In the genomic region with DNA sequence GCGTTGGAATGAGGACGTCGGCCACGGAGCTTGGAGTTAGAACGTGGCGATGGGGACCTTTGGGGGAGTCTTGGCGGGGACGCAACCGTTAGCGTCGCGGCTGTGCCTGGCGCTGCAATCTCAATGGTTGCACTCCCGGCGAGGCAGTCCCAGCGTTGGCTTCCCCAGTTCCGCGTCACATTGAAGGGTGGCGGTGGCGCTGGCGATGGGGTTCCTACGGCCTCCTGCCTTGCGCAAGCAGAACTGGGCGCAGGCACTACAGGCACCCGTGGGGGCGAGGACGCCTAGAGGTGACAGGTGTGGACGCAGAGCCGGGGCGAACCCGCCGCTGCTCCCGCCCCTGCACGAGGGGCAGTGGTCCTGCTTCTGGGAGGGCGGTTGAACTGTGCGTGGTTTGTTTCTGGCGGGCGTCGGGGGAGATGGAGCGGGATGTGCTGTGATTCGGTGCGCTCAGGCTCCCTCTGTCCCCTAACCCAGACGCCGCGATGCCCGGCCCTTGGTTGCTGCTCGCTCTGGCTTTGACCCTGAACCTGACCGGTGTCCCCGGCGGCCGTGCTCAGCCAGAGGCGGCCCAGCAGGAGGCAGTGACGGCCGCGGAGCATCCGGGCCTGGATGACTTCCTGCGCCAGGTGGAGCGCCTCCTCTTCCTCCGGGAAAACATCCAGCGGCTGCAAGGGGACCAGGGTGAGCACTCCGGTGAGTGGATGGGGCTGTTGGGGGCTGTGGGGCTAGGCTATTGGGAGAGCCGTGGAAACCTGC, we compare ENCODE assay signal across 9 cellular contexts. TPM values are rescaled to one million over a fixed set of nuclear protein-coding genes. Genes with fewer than 3 reads are reported as not detected.
A peak's percentile ranks its signal among the peaks of the same experiment; 100 is the strongest.
DNase-seq lines count a peak whose midpoint lies in the region; ATAC-seq and TF ChIP-seq lines count a peak whose summit lies in the region.
"Had no signal": no experiment of that assay in that cellular context is flagged by ENCODE, and none has a peak within 500 bp of the region (broad histone marks: within the 10 kb centered on the region; RNA-seq: fewer than 3 reads in every experiment).

No MANE protein-coding gene starts in this region.

- peaks cover 20 to 52% of the 10 kb centered on the region in 2 donors for H3K27me3 ChIP-seq in muscle layer of colon (ENCODE audit: control insufficient read depth in 1 of 2, insufficient read depth in 2 of 2, low read length in 2 of 2)
- no peaks in the 10 kb centered on the region for H3K27me3 ChIP-seq in Karpas-422 (ENCODE audit: low read length)

- no peak overlapping the region for H3K4me2 ChIP-seq in Karpas-422 (ENCODE audit: low read depth, low read length, poor library complexity, severe bottlenecking)
- H3K4me2 ChIP-seq: KMS-11 had no signal

- no peak for ATAC-seq in HG03135 (IDR thresholded peaks at IDR 0.05; ENCODE audit: unreplicated experiment)

- peak overlapping the region; percentile 3 to 12 for H3K4me3 ChIP-seq in muscle layer of colon (ENCODE audit: low read depth in 1 of 2, low read length in 2 of 2)
- no peak overlapping the region for H3K4me3 ChIP-seq in Karpas-422 (ENCODE audit: low read length)

- H3K9me2 ChIP-seq in Karpas-422 (replicated peaks; ENCODE audit: insufficient read depth, low read length), result no peaks in the 10 kb centered on the region

- H3K9me3 Mint-ChIP-seq in chondrocyte (ENCODE audit: low read depth), result no peaks in the 10 kb centered on the region

- H3K79me2 ChIP-seq in Karpas-422 (ENCODE audit: low read length), result no peaks in the 10 kb centered on the region

- no peak overlapping the region for H3K27ac ChIP-seq in muscle layer of colon (ENCODE audit: low read depth, low read length)
- no peak overlapping the region for H3K27ac ChIP-seq in Karpas-422 (ENCODE audit: low read length)
- H3K27ac ChIP-seq: KMS-11 had no signal

- no peak overlapping the region for H2AFZ ChIP-seq in Karpas-422 (ENCODE audit: low read length)

- H3K4me1 ChIP-seq in muscle layer of colon (ENCODE audit: insufficient read depth, low read length), result peaks cover 7% of the 10 kb centered on the region
- peaks cover 2% of the 10 kb centered on the region; the same call in 1 of the 2 replicates for H3K4me1 ChIP-seq in Karpas-422 (ENCODE audit: low read length)

- peak overlapping the region; percentile 55 for H3K4me3 Mint-ChIP-seq in chondrocyte (ENCODE audit: unreplicated experiment)

- no peaks in the 10 kb centered on the region for H3K9me3 ChIP-seq in muscle layer of colon (ENCODE audit: low read length)
- no peaks in the 10 kb centered on the region for H3K9me3 ChIP-seq in Karpas-422 (ENCODE audit: low read length)

- peaks cover 1% of the 10 kb centered on the region for H3K36me3 Mint-ChIP-seq in chondrocyte (ENCODE audit: low read depth)

- H3K27ac Mint-ChIP-seq in chondrocyte (ENCODE audit: unreplicated experiment), result no peak overlapping the region

- H4K20me1 ChIP-seq in Karpas-422 (ENCODE audit: insufficient read depth, low read depth, low read length), result no peaks in the 10 kb centered on the region

- H3K4me1 Mint-ChIP-seq in chondrocyte (ENCODE audit: low read depth), result peaks cover 11% of the 10 kb centered on the region

- peak; percentile 19 for DNase-seq in stimulated activated CD4-positive, alpha-beta T cell treated with anti-CD3 and anti-CD28 coated beads, Interleukin-12 subunit alpha, Interleukin-12 subunit beta, amount 100 ng/mL, for 4 hours
- no peak for DNase-seq in stimulated activated CD4-positive, alpha-beta T cell treated with anti-CD3 and anti-CD28 coated beads, Interleukin-1b, Interleukin-23, amount 100 ng/mL, for 48 hours
- DNase-seq in chondrocyte (ENCODE audit: low spot score) (no peak), T-helper 9 cell (no peak), middle frontal gyrus (ENCODE audit: extremely low spot score, low spot score) (no peak), Karpas-422 (no peak)

- H3K27me3 Mint-ChIP-seq in chondrocyte (ENCODE audit: low read depth), result peaks cover 82% of the 10 kb centered on the region

- H3K36me3 ChIP-seq in muscle layer of colon (ENCODE audit: insufficient read depth, low read length) (no peaks in the 10 kb centered on the region), Karpas-422 (ENCODE audit: insufficient read depth, low read length) (no peaks in the 10 kb centered on the region)

- peak; percentile 20 for TF ChIP-seq CTCF in chondrocyte (IDR thresholded peaks at IDR 0.05)

- H3K9ac ChIP-seq in muscle layer of colon (ENCODE audit: low read length) (no peak overlapping the region), Karpas-422 (ENCODE audit: low read length) (no peak overlapping the region)
- H3K9ac ChIP-seq: KMS-11 had no signal

RNA-seq across cellular contexts. Expression of a gene that starts 1.0 kb away (rescaled TPM):
- total RNA-seq in chondrocyte, result not detected in 3 replicates
- total RNA-seq in Karpas-422 (2014; rRNA removed; shearing (Covaris generic); ENCODE audit: low replicate concordance), result not detected in 2 replicates
